ENCODE assay signal across 8 cellular contexts in genomic region chr10:22003111-22003963, GRCh38. TPM values are rescaled to one million over a fixed set of nuclear protein-coding genes. Genes with fewer than 3 reads are reported as not detected.
DNase-seq lines count a peak whose midpoint lies in the region; ATAC-seq and TF ChIP-seq lines count a peak whose summit lies in the region.

Gene DNAJC1, minus strand, starts transcription at chr10:22003730. Its CDS starts 296 bp downstream, at chr10:22003434.

- H3K4me1 Mint-ChIP-seq in activated B cell treated with CpG ODN at 0.5 μM for 24 hours (peaks cover 41% of the 10 kb centered on the region), immature natural killer cell (peaks cover 45 to 51% of the 10 kb centered on the region in 2 donors)

- TF ChIP-seq CTCF in AG09309 (IDR thresholded peaks at IDR 0.05; ENCODE audit: control insufficient read depth, insufficient read depth, low read depth, low read length, missing control alignments) (peak; percentile 11), activated B cell treated with CpG ODN at 0.5 μM for 24 hours (IDR thresholded peaks at IDR 0.05) (no peak), spleen (IDR thresholded peaks at IDR 0.05 in 8 of 11, conservative IDR thresholded peaks at IDR 0.05 in 3 of 11) (peak in 5 of 11 experiments; percentile 19 to 38 (median 26))

- H3K4me3 ChIP-seq in AG09309 (ENCODE audit: control insufficient read depth, low read depth, low read length) (peak within 1 kb of the TSS; percentile 97), spleen (peak within 1 kb of the TSS; percentile 66 to 96 (median 94))

- H3K4me3 Mint-ChIP-seq in activated B cell treated with CpG ODN at 0.5 μM for 24 hours (peak within 1 kb of the TSS; percentile 87), immature natural killer cell (peak within 1 kb of the TSS; percentile 92 to 99 (median 95))

- POLR2A ChIA-PET in activated B cell treated with CpG ODN at 0.5 μM for 24 hours (lab: Charles Lee): interaction anchor here (0.6 to 4.6 kb wide), 12 partner anchors 10 to 1436 kb away, joined by 3 to 65 read pairs (median 4); partner anchors contain the start of genes COMMD3, MLLT10 and OTUD1

- no peaks in the 10 kb centered on the region for H3K9me3 ChIP-seq in spleen

- ATAC-seq in GM19023 (IDR thresholded peaks at IDR 0.05; ENCODE audit: unreplicated experiment) (peak; percentile 95), HG03280 (IDR thresholded peaks at IDR 0.05; ENCODE audit: unreplicated experiment) (peak; percentile 95), activated B cell treated with CpG ODN at 0.5 μM for 24 hours (ENCODE audit: low read depth) (peak; percentile 92)

- H3K27me3 ChIP-seq in spleen (replicated peaks in 1 of 7): no peaks in the 10 kb centered on the region

- peak in 2 of 3 donors; percentile 38 to 78 for TF ChIP-seq POLR2A in spleen (IDR thresholded peaks at IDR 0.05)

- H3K27me3 Mint-ChIP-seq in activated B cell treated with CpG ODN at 0.5 μM for 24 hours: no peaks in the 10 kb centered on the region
- peaks cover 7 to 23% (median 15%) of the 10 kb centered on the region in 3 donors for H3K27me3 Mint-ChIP-seq in immature natural killer cell (ENCODE audit: low read depth in 3 of 3)

- intact Hi-C loops in activated B cell treated with CpG ODN at 0.5 μM for 24 hours (cut with micrococcal nuclease): loop anchor here (1.0 to 5.0 kb wide), 11 partner anchors 226 to 1434 kb away; partner anchors contain the start of genes BMI1, COMMD3, MLLT10 and MSRB2
- intact Hi-C loops in spleen (cut with DNase I; ENCODE audit: low total_unique reads): loop anchor here (5.0 to 10.0 kb wide), 2 partner anchors 571 to 984 kb away; no protein-coding TSS in a partner anchor

- DNase-seq in AG09309 (ENCODE audit: low read depth) (peak; percentile 66), NCI-H345 (lab: John Stamatoyannopoulos, UW) (peak; percentile 96), activated B cell treated with CpG ODN at 0.5 μM for 24 hours (peak; percentile 98), caudate nucleus (lab: John Stamatoyannopoulos, UW) (peak; percentile 68 to 99 (median 95)), immature natural killer cell (peak; percentile 95 to 97 (median 96)), spleen (peak; percentile 99)

- peak within 1 kb of the TSS; percentile 73 for H3K27ac ChIP-seq in caudate nucleus (ENCODE audit: low read depth, low read length)
- H3K27ac ChIP-seq in spleen: peak within 1 kb of the TSS; percentile 89 to 97 (median 94)

- H3K4me1 ChIP-seq in spleen: peaks cover 9 to 56% (median 32%) of the 10 kb centered on the region in 6 donors

- H3K9me3 Mint-ChIP-seq in activated B cell treated with CpG ODN at 0.5 μM for 24 hours (no peaks in the 10 kb centered on the region), immature natural killer cell (peaks cover 0 to 6% (median 0%) of the 10 kb centered on the region in 6 donors)

- H3K36me3 ChIP-seq in spleen: no peaks in the 10 kb centered on the region

- 0 to 3% (median 0%) methylated on average over 16 to 88 of the region's 88 CpGs for WGBS in spleen, 5 donors

- H3K27ac Mint-ChIP-seq in activated B cell treated with CpG ODN at 0.5 μM for 24 hours: peak within 1 kb of the TSS; percentile 91
- peak within 1 kb of the TSS; percentile 95 to 100 (median 98) for H3K27ac Mint-ChIP-seq in immature natural killer cell

- no peaks in the 10 kb centered on the region for H3K36me3 Mint-ChIP-seq in activated B cell treated with CpG ODN at 0.5 μM for 24 hours (ENCODE audit: low read depth)
- H3K36me3 Mint-ChIP-seq in immature natural killer cell: no peaks in the 10 kb centered on the region

- CTCF ChIA-PET in activated B cell treated with CpG ODN at 0.5 μM for 24 hours (lab: Charles Lee): interaction anchor here (1.2 to 2.5 kb wide), 5 partner anchors 10 to 986 kb away, joined by 3 to 24 read pairs (median 8); no protein-coding TSS in a partner anchor

RNA-seq across cellular contexts. Expression of gene DNAJC1, which starts in this region (rescaled TPM):
- total RNA-seq in activated B cell treated with CpG ODN at 0.5 μM for 24 hours: 9.2 and 10.9 TPM in 2 replicates
- polyA plus RNA-seq in immature natural killer cell: 10 to 100 TPM; 25.6 to 69.3 (median 67.4) TPM
- 10 to 100 TPM; 20.3 to 96.4 (median 26.4) TPM for total RNA-seq in spleen
- 10 to 100 TPM in 2 of 3 donors, 1 to 10 TPM in 1; 8.1 to 11.6 (median 10.7) TPM for polyA plus RNA-seq in spleen

Comparison
In these comparisons a context has a peak if more than half of its experiments do, and no peak if none do; other contexts are left out.
1. Peak in every context shown above with its lines: DNase-seq, ATAC-seq, H3K4me3 ChIP-seq and H3K27ac ChIP-seq.